Comparison of ENCODE assay signal across 18 cellular contexts in genomic region chrY:7557675-7558074, GRCh38.
DNase-seq lines count a peak whose midpoint lies in the region; ATAC-seq, FAIRE-seq and TF ChIP-seq lines count a peak whose summit lies in the region.
"Had no signal": no experiment of that assay in that cellular context is flagged by ENCODE, and none has a peak within 500 bp of the region (broad histone marks: within the 10 kb centered on the region; RNA-seq: fewer than 3 reads in every experiment).

No MANE protein-coding gene starts in this region.

- H2BK120ac ChIP-seq in H1 (replicated peaks; ENCODE audit: low read depth, low read length): no peak overlapping the region

- H3K27me3 Mint-ChIP-seq in activated CD4-positive, alpha-beta T cell treated with anti-CD3 and anti-CD28 coated beads for 36 hours: no peaks in the 10 kb centered on the region
- H3K27me3 Mint-ChIP-seq: CD4-positive, alpha-beta T cell had no signal

- no peaks in the 10 kb centered on the region for H3K79me1 ChIP-seq in H1 (ENCODE audit: low read depth, low read length)

- no peak overlapping the region for H3K18ac ChIP-seq in H1 (ENCODE audit: extremely low read depth, low read length)

- no peak overlapping the region for H3K4me3 Mint-ChIP-seq in activated CD4-positive, alpha-beta T cell treated with anti-CD3 and anti-CD28 coated beads for 36 hours
- H3K4me3 Mint-ChIP-seq: CD4-positive, alpha-beta T cell had no signal

- no peaks in the 10 kb centered on the region for H3K23me2 ChIP-seq in H1 (ENCODE audit: low read depth, low read length)

- H3K9me3 Mint-ChIP-seq in activated CD4-positive, alpha-beta T cell treated with anti-CD3 and anti-CD28 coated beads for 36 hours (ENCODE audit: low read depth): peaks cover 4% of the 10 kb centered on the region
- H3K9me3 Mint-ChIP-seq: CD4-positive, alpha-beta T cell had no signal

- no peak overlapping the region for H2BK5ac ChIP-seq in H1 (ENCODE audit: low read depth, low read length)

- no peak overlapping the region for H3K56ac ChIP-seq in H1 (replicated peaks; ENCODE audit: insufficient read length, low read depth, low read length)

- no peak overlapping the region for H2BK15ac ChIP-seq in H1 (ENCODE audit: low read length)

- no peaks in the 10 kb centered on the region for H3K4me1 Mint-ChIP-seq in activated CD4-positive, alpha-beta T cell treated with anti-CD3 and anti-CD28 coated beads for 36 hours

- no peak overlapping the region for H2BK12ac ChIP-seq in H1 (ENCODE audit: low read depth, low read length)

- intact Hi-C loops in activated CD4-positive, alpha-beta T cell treated with anti-CD3 and anti-CD28 coated beads for 36 hours (cut with DNase I, micrococcal nuclease): no loop called here
- intact Hi-C loops in tibial artery (cut with DNase I; ENCODE audit: low total_unique reads): no loop called here

- H3K9ac ChIP-seq in H1 (replicated peaks in 1 of 4; ENCODE audit: extremely low read depth in 1 of 4, low read depth in 3 of 4, low read length in 3 of 4): no peak overlapping the region

- H2AK5ac ChIP-seq in H1 (ENCODE audit: low read depth, low read length): no peak overlapping the region

- no peak overlapping the region for H4K5ac ChIP-seq in H1 (ENCODE audit: insufficient read length, low read depth, low read length)

- TF ChIP-seq EP300 in H1 (IDR thresholded peaks at IDR 0.05; ENCODE audit: borderline replicate concordance in 1 of 2, low read depth in 2 of 2, low read length in 2 of 2): no peak

- TF ChIP-seq CTCF in LNCaP clone FGC (IDR thresholded peaks at IDR 0.05; ENCODE audit: control insufficient read depth, extremely low read depth, insufficient read depth) (peak; percentile 38), H1 (IDR thresholded peaks at IDR 0.05; ENCODE audit: control extremely low read depth in 1 of 3, insufficient read depth in 1 of 3, low read depth in 1 of 3, low read length in 3 of 3) (peak in 2 of 3 experiments; percentile 25 to 69; a peak in 2 of 4 replicates), tibial artery (IDR thresholded peaks at IDR 0.05) (no peak)

- peak; percentile 27 to 49; a peak in 2 of 4 replicates for TF ChIP-seq RAD21 in H1 (IDR thresholded peaks at IDR 0.05 in 1 of 2, conservative IDR thresholded peaks at IDR 0.05 in 1 of 2; ENCODE audit: low read depth in 2 of 2, low read length in 2 of 2)

- H3K27ac ChIP-seq in H1 (ENCODE audit: low read depth, low read length) (no peak overlapping the region), small intestine (ENCODE audit: low read depth in 1 of 2, low read length in 1 of 2) (no peak overlapping the region), tibial artery (no peak overlapping the region)
- H3K27ac ChIP-seq: esophagus squamous epithelium, left ventricle myocardium inferior had no signal

- POLR2A ChIA-PET in activated CD4-positive, alpha-beta T cell treated with anti-CD3 and anti-CD28 coated beads for 36 hours (lab: Charles Lee): no interaction called here
- POLR2A ChIA-PET in H1 (lab: Charles Lee; ENCODE audit: partially characterized antibody): no interaction called here

- no peak overlapping the region for H2AFZ ChIP-seq in H1 (ENCODE audit: low read length)

- no peak overlapping the region for H3K14ac ChIP-seq in H1 (ENCODE audit: insufficient read length)

- H2BK20ac ChIP-seq in H1 (ENCODE audit: low read length): no peak overlapping the region

- no peak overlapping the region for H3K4me3 ChIP-seq in LNCaP clone FGC (ENCODE audit: low read depth, low read length)
- no peak overlapping the region for H3K4me3 ChIP-seq in H1 (ENCODE audit: extremely low read depth in 1 of 4, insufficient read depth in 2 of 4, low read depth in 3 of 4, low read length in 4 of 4)
- H3K4me3 ChIP-seq in small intestine (ENCODE audit: low read depth in 1 of 2, low read length in 2 of 2): no peak overlapping the region
- H3K4me3 ChIP-seq in tibial artery: no peak overlapping the region
- H3K4me3 ChIP-seq: esophagus squamous epithelium, left ventricle myocardium inferior had no signal

- no peaks in the 10 kb centered on the region for H3K79me2 ChIP-seq in H1 (ENCODE audit: control insufficient read depth in 1 of 2, insufficient read depth in 2 of 2, low read length in 2 of 2)

- H3K4me1 ChIP-seq in H1 (replicated peaks in 1 of 4; ENCODE audit: control insufficient read depth in 3 of 4, insufficient read depth in 4 of 4, low read length in 3 of 4) (peaks cover 0 to 5% (median under 1%) of the 10 kb centered on the region in 4 experiments; a peak in 1 of 7 replicates), small intestine (ENCODE audit: control insufficient read depth in 2 of 2, insufficient read depth in 1 of 2, low read depth in 1 of 2, low read length in 1 of 2) (no peaks in the 10 kb centered on the region), tibial artery (no peaks in the 10 kb centered on the region)
- H3K4me1 ChIP-seq: esophagus squamous epithelium, left ventricle myocardium inferior had no signal

- DNase-seq in activated CD4-positive, alpha-beta T cell treated with anti-CD3 and anti-CD28 coated beads for 36 hours: peak; percentile 3
- DNase-seq in activated CD4-positive, alpha-beta T cell treated with anti-CD3 and anti-CD28 coated beads, Interleukin-2, amount 50 U/mL, for 48 hours: no peak
- DNase-seq in LNCaP clone FGC (ENCODE audit: low read depth) (no peak), H1 (ENCODE audit: low read depth in 1 of 2, low spot score in 2 of 2) (peak; percentile 13 to 47), small intestine (peak; percentile 1), KG1 (lab: John Stamatoyannopoulos, UW) (no peak), tibial artery (no peak)
- DNase-seq: activated gamma-delta T cell; aorta; CD4-positive, alpha-beta T cell; cortex of kidney; esophagus squamous epithelium; hippocampal formation; left ventricle myocardium inferior; NCI-H1048; PC-3 had no signal

- H4K20me1 ChIP-seq in H1 (replicated peaks in 1 of 2; ENCODE audit: control insufficient read depth in 1 of 2, insufficient read depth in 2 of 2, low read length in 2 of 2): no peaks in the 10 kb centered on the region

- FAIRE-seq in H1 (lab: Jason Lieb, UNC) (peak; percentile 76), small intestine (lab: Jason Lieb, UNC) (no peak)

- H3K23ac ChIP-seq in H1 (ENCODE audit: insufficient read length): no peak overlapping the region

- H3K27me3 ChIP-seq in H1 (replicated peaks in 1 of 4; ENCODE audit: control insufficient read depth in 3 of 4, extremely low read depth in 1 of 4, insufficient read depth in 3 of 4, low read length in 3 of 4) (no peaks in the 10 kb centered on the region), small intestine (ENCODE audit: control insufficient read depth in 2 of 2, insufficient read depth in 2 of 2, low read length in 2 of 2) (no peaks in the 10 kb centered on the region), tibial artery (no peaks in the 10 kb centered on the region)
- H3K27me3 ChIP-seq: esophagus squamous epithelium had no signal

- no peak overlapping the region for H3K4me2 ChIP-seq in H1 (ENCODE audit: insufficient read depth in 1 of 2, low read depth in 2 of 2, low read length in 2 of 2)

- no peaks in the 10 kb centered on the region for H3K36me3 Mint-ChIP-seq in activated CD4-positive, alpha-beta T cell treated with anti-CD3 and anti-CD28 coated beads for 36 hours (ENCODE audit: low read depth)

- no peak overlapping the region for H3K4ac ChIP-seq in H1 (replicated peaks; ENCODE audit: insufficient read length, low read depth, low read length)

- H3K36me3 ChIP-seq in H1 (ENCODE audit: control insufficient read depth in 2 of 4, insufficient read depth in 4 of 4, low read length in 3 of 4) (no peaks in the 10 kb centered on the region), small intestine (ENCODE audit: control insufficient read depth in 2 of 2, insufficient read depth in 2 of 2, low read length in 2 of 2) (no peaks in the 10 kb centered on the region), tibial artery (no peaks in the 10 kb centered on the region)
- H3K36me3 ChIP-seq: esophagus squamous epithelium, left ventricle myocardium inferior had no signal

- H3K27ac Mint-ChIP-seq in activated CD4-positive, alpha-beta T cell treated with anti-CD3 and anti-CD28 coated beads for 36 hours: no peak overlapping the region
- H3K27ac Mint-ChIP-seq: CD4-positive, alpha-beta T cell had no signal

- CTCF ChIA-PET in activated CD4-positive, alpha-beta T cell treated with anti-CD3 and anti-CD28 coated beads for 36 hours (lab: Charles Lee): no interaction called here
- CTCF ChIA-PET in H1 (lab: Charles Lee; ENCODE audit: partially characterized antibody): interaction anchor here (0.6 kb wide), 2 partner anchors 92 to 221 kb away, joined by 3 read pairs; no protein-coding TSS in a partner anchor

- ATAC-seq in activated CD4-positive, alpha-beta T cell treated with anti-CD3 and anti-CD28 coated beads for 36 hours: no peak
- ATAC-seq in HG03432 (IDR thresholded peaks at IDR 0.05; ENCODE audit: unreplicated experiment): no peak
- ATAC-seq: PC-3, SK-N-SH treated with all-trans-retinoic acid at 6 μM for 48 hours had no signal

- no peak overlapping the region for H4K91ac ChIP-seq in H1 (replicated peaks; ENCODE audit: insufficient read length, low read length)

- H4K8ac ChIP-seq in H1 (ENCODE audit: extremely low read depth, insufficient read depth, low read length): no peak overlapping the region

- TF ChIP-seq POLR2A in H1 (IDR thresholded peaks at IDR 0.05; ENCODE audit: control extremely low read depth in 1 of 2, low read depth in 2 of 2, low read length in 2 of 2): no peak

- WGBS in H1 (ENCODE audit: extremely low coverage in 1 of 2, insufficient coverage in 1 of 2, insufficient read length in 1 of 2, insufficient replicate concordance in 2 of 2, low coverage in 1 of 2, low lambda C conversion rate in 2 of 2, missing lambda C conversion rate in 1 of 2), 2 experiments: 50% methylated on average over 7 of the region's 7 CpGs; no CpG with 5 or more reads in 1 of the 2 experiments
- 41 to 43% methylated on average over 5 to 7 of the region's 7 CpGs; no CpG with 5 or more reads in 1 of the 3 donors for WGBS in small intestine, 3 donors

- H3K9me3 ChIP-seq in H1 (ENCODE audit: insufficient read depth in 2 of 2, low read depth in 1 of 2, low read length in 1 of 2) (no peaks in the 10 kb centered on the region), small intestine (ENCODE audit: control insufficient read depth, low read depth) (no peaks in the 10 kb centered on the region), tibial artery (no peaks in the 10 kb centered on the region)
- H3K9me3 ChIP-seq: esophagus squamous epithelium, left ventricle myocardium inferior had no signal

TF ChIP-seq in H1, 55 proteins besides CTCF, POLR2A, EP300 and RAD21:
- no peak for TF ChIP-seq NRF1 (IDR thresholded peaks at IDR 0.05; ENCODE audit: low read depth, low read length)
- no peak for TF ChIP-seq CREB1 (IDR thresholded peaks at IDR 0.05)
- no peak for TF ChIP-seq ATF3 (IDR thresholded peaks at IDR 0.05; ENCODE audit: insufficient read depth, low read depth, low read length)
- TF ChIP-seq GABPA (IDR thresholded peaks at IDR 0.05; ENCODE audit: borderline replicate concordance, insufficient read depth, low read length): no peak
- no peak for TF ChIP-seq KDM1A (IDR thresholded peaks at IDR 0.05; ENCODE audit: borderline replicate concordance, low read length)
- no peak for TF ChIP-seq TBP (IDR thresholded peaks at IDR 0.05; ENCODE audit: low read depth, low read length)
TF ChIP-seq in H1: peak in this region for 0.

Comparison
In these comparisons a context has a peak if more than half of its experiments do, and no peak if none do; other contexts are left out.
1. DNase-seq: peak in activated CD4-positive, alpha-beta T cell treated with anti-CD3 and anti-CD28 coated beads for 36 hours (single experiment), H1 (2 of 2) and small intestine (single experiment); none in activated CD4-positive, alpha-beta T cell treated with anti-CD3 and anti-CD28 coated beads, Interleukin-2, amount 50 U/mL, for 48 hours (0 of 2), LNCaP clone FGC (single experiment), KG1 (single experiment) and tibial artery (0 of 2).
2. CTCF ChIP-seq: peak in LNCaP clone FGC (single experiment) and H1 (2 of 3); none in tibial artery (0 of 2).